In the genomic region with DNA sequence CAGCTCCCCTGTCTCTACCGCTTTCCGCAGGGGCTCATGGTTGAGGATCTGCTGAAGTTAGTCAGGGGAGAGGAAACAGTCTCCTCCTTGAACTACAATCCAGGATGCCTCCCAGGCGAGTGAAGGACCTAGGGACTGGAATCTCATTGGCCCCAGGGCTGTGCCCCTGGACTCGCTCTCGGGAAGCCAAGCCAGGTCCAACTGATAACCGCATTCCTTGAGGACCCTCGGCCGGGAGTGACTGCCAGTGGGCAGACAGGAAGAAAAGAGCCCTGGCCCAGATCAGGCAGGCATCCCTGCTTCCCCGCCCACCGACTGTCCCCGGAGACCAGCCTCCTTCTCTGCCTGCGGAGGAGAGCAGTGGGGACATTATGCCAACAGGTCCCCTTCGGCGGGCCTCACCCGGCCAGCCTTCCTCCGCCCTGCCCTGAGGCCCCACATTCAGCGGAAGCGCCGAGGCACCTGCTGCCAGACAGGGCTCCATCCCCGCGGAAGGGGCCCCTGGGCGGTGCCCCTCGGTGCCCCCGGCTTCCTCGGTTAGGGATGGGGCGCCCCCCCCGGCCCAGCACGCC, we compare ENCODE assay signal across 8 cellular contexts. TPM values are rescaled to one million over a fixed set of nuclear protein-coding genes. Genes with fewer than 3 reads are reported as not detected.
DNase-seq lines count a peak whose midpoint lies in the region; ATAC-seq and TF ChIP-seq lines count a peak whose summit lies in the region.

No MANE protein-coding gene starts in this region.

- DNase-seq in NCI-H146 (lab: John Stamatoyannopoulos, UW), result peak; percentile 73
- DNase-seq in NCI-H146 treated with DMSO at 0.1 percent for 48 hours (lab: John Stamatoyannopoulos, UW; ENCODE audit: unreplicated experiment), result no peak
- DNase-seq in WTC11 (ENCODE audit: low spot score), result peak; percentile 40
- peak; percentile 21 for DNase-seq in germinal center (ENCODE audit: low spot score)
- no peak for DNase-seq in gastrocnemius medialis
- no peak for DNase-seq in GM10266 (ENCODE audit: extremely low spot score)

- peak overlapping the region; percentile 72 for H3K4me3 Mint-ChIP-seq in WTC11

- CTCF ChIA-PET in WTC11 (lab: Charles Lee), result interaction anchor here (1.0 to 1.6 kb wide), 6 partner anchors 16 to 138 kb away, joined by 3 to 14 read pairs (median 4); a partner anchor contains a TSS

- peaks cover 33% of the 10 kb centered on the region for H3K27me3 Mint-ChIP-seq in WTC11 (ENCODE audit: low read depth)

- intact Hi-C loops in gastrocnemius medialis (cut with DNase I; ENCODE audit: low total_unique reads), result no loop called here

- no peak overlapping the region; the same call in 1 of the 2 replicates for H3K27ac Mint-ChIP-seq in WTC11

- ATAC-seq in WTC11 (peak; percentile 29), gastrocnemius medialis (no peak), GM18517 (IDR thresholded peaks at IDR 0.05; ENCODE audit: unreplicated experiment) (no peak), GM19395 (IDR thresholded peaks at IDR 0.05; ENCODE audit: unreplicated experiment) (no peak)

- POLR2A ChIA-PET in WTC11 (lab: Charles Lee), result no interaction called here

- no peak for TF ChIP-seq CTCF in WTC11 (IDR thresholded peaks at IDR 0.05)
- TF ChIP-seq CTCF in gastrocnemius medialis (IDR thresholded peaks at IDR 0.05 in 4 of 5, conservative IDR thresholded peaks at IDR 0.05 in 1 of 5), result no peak
- TF ChIP-seq CTCF in GM10266 (IDR thresholded peaks at IDR 0.05; ENCODE audit: control insufficient read depth, insufficient read depth, low read depth, missing control alignments), result no peak

- H3K9me3 ChIP-seq in gastrocnemius medialis, result no peaks in the 10 kb centered on the region

- no peak for TF ChIP-seq POLR2A in gastrocnemius medialis (IDR thresholded peaks at IDR 0.05)

- H3K4me1 ChIP-seq in gastrocnemius medialis, result peaks cover 19 to 32% of the 10 kb centered on the region in 2 donors

- no peaks in the 10 kb centered on the region for H3K9me3 Mint-ChIP-seq in WTC11

- H3K27ac ChIP-seq in gastrocnemius medialis, result no peak overlapping the region

- H3K36me3 Mint-ChIP-seq in WTC11, result no peaks in the 10 kb centered on the region

- H3K36me3 ChIP-seq in gastrocnemius medialis, result no peaks in the 10 kb centered on the region

- in situ Hi-C loops in gastrocnemius medialis (cut with MboI; ENCODE audit: low sequenced_read_pairs in 4 of 4), result no loop called here

- peaks cover 0 to 4% (median 0%) of the 10 kb centered on the region in 3 donors for H3K27me3 ChIP-seq in gastrocnemius medialis

- peaks cover 85% of the 10 kb centered on the region for H3K4me1 Mint-ChIP-seq in WTC11

- peak overlapping the region; percentile 13 to 51 (median 38) for H3K4me3 ChIP-seq in gastrocnemius medialis

TF ChIP-seq in WTC11, 78 proteins besides CTCF, POLR2A, EP300 and RAD21:
- TF ChIP-seq GRHL2 (CRISPR knock-in tag; IDR thresholded peaks at IDR 0.05; ENCODE audit: insufficient replicate concordance, severe bottlenecking) (no peak), ZNF671 (CRISPR knock-in tag; IDR thresholded peaks at IDR 0.05) (no peak), NFE2L1 (CRISPR knock-in tag; IDR thresholded peaks at IDR 0.05) (no peak), ZBTB21 (CRISPR knock-in tag; IDR thresholded peaks at IDR 0.05; ENCODE audit: borderline replicate concordance) (no peak), MYBL2 (CRISPR knock-in tag; IDR thresholded peaks at IDR 0.05) (0 out of 2 replicates have a peak, but pooled peaks have one; percentile 39), ELF4 (CRISPR knock-in tag; IDR thresholded peaks at IDR 0.05; ENCODE audit: low read depth) (no peak), NR3C1 (CRISPR knock-in tag; conservative IDR thresholded peaks at IDR 0.05; ENCODE audit: low read depth) (no peak), NR1H2 (CRISPR knock-in tag; IDR thresholded peaks at IDR 0.05) (no peak), JAZF1 (CRISPR knock-in tag; IDR thresholded peaks at IDR 0.05) (no peak), NFYB (CRISPR knock-in tag; conservative IDR thresholded peaks at IDR 0.05; ENCODE audit: low read depth) (no peak), GABPB1 (CRISPR knock-in tag; IDR thresholded peaks at IDR 0.05) (no peak), ZNF317 (CRISPR knock-in tag; IDR thresholded peaks at IDR 0.05; ENCODE audit: borderline replicate concordance, low read depth) (no peak), NR2C2 (CRISPR knock-in tag; IDR thresholded peaks at IDR 0.05) (no peak)
- TF ChIP-seq, protein P1, sequence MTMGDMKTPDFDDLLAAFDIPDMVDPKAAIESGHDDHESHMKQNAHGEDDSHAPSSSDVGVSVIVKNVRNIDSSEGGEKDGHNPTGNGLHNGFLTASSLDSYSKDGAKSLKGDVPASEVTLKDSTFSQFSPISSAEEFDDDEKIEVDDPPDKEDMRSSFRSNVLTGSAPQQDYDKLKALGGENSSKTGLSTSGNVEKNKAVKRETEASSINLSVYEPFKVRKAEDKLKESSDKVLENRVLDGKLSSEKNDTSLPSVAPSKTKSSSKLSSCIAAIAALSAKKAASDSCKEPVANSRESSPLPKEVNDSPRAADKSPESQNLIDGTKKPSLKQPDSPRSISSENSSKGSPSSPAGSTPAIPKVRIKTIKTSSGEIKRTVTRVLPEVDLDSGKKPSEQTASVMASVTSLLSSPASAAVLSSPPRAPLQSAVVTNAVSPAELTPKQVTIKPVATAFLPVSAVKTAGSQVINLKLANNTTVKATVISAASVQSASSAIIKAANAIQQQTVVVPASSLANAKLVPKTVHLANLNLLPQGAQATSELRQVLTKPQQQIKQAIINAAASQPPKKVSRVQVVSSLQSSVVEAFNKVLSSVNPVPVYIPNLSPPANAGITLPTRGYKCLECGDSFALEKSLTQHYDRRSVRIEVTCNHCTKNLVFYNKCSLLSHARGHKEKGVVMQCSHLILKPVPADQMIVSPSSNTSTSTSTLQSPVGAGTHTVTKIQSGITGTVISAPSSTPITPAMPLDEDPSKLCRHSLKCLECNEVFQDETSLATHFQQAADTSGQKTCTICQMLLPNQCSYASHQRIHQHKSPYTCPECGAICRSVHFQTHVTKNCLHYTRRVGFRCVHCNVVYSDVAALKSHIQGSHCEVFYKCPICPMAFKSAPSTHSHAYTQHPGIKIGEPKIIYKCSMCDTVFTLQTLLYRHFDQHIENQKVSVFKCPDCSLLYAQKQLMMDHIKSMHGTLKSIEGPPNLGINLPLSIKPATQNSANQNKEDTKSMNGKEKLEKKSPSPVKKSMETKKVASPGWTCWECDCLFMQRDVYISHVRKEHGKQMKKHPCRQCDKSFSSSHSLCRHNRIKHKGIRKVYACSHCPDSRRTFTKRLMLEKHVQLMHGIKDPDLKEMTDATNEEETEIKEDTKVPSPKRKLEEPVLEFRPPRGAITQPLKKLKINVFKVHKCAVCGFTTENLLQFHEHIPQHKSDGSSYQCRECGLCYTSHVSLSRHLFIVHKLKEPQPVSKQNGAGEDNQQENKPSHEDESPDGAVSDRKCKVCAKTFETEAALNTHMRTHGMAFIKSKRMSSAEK (CRISPR knock-in tag; IDR thresholded peaks at IDR 0.05; ENCODE audit: borderline replicate concordance), result no peak
- TF ChIP-seq, protein P2, sequence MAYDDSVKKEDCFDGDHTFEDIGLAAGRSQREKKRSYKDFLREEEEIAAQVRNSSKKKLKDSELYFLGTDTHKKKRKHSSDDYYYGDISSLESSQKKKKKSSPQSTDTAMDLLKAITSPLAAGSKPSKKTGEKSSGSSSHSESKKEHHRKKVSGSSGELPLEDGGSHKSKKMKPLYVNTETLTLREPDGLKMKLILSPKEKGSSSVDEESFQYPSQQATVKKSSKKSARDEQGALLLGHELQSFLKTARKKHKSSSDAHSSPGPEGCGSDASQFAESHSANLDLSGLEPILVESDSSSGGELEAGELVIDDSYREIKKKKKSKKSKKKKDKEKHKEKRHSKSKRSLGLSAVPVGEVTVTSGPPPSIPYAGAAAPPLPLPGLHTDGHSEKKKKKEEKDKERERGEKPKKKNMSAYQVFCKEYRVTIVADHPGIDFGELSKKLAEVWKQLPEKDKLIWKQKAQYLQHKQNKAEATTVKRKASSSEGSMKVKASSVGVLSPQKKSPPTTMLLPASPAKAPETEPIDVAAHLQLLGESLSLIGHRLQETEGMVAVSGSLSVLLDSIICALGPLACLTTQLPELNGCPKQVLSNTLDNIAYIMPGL (CRISPR knock-in tag; IDR thresholded peaks at IDR 0.05), result 0 out of 2 replicates have a peak, but pooled peaks have one; percentile 21
TF ChIP-seq in WTC11: peak in this region for 2.

RNA-seq across cellular contexts. Expression of a gene that starts 0.8 kb away (rescaled TPM):
- 13.7 to 22.9 TPM (median 14.7 TPM) in 3 replicates for total RNA-seq in WTC11 (2021)
- total RNA-seq in gastrocnemius medialis, result under 1 TPM in 2 of 4 donors, not detected in 2; 0.34 to 0.80 TPM

Comparison
In these comparisons a context has a peak if more than half of its experiments do, and no peak if none do; other contexts are left out.
1. DNase-seq: peak in NCI-H146 (single experiment), WTC11 (single experiment) and germinal center (single experiment); none in NCI-H146 treated with DMSO at 0.1 percent for 48 hours (single experiment), gastrocnemius medialis (0 of 2) and GM10266 (single experiment).